Comparison of ENCODE assay signal across 8 cellular contexts in genomic region chr2:231563378-231563961, GRCh38. TPM values are rescaled to one million over a fixed set of nuclear protein-coding genes. Genes with fewer than 3 reads are reported as not detected.
DNase-seq lines count a peak whose midpoint lies in the region; ATAC-seq and TF ChIP-seq lines count a peak whose summit lies in the region.

No MANE protein-coding gene starts in this region.

- H3K27me3 ChIP-seq in OCI-LY3 (ENCODE audit: low read depth, low read length) = no peaks in the 10 kb centered on the region
- H3K27me3 ChIP-seq in body of pancreas = no peaks in the 10 kb centered on the region

- no peak overlapping the region for H2AFZ ChIP-seq in OCI-LY3 (ENCODE audit: low read depth, low read length)

- ATAC-seq in body of pancreas (peak; percentile 72), GM19452 (IDR thresholded peaks at IDR 0.05; ENCODE audit: unreplicated experiment) (no peak), GM19397 (IDR thresholded peaks at IDR 0.05; ENCODE audit: unreplicated experiment) (no peak)

- POLR2A ChIA-PET in HEK293 (lab: Yijun Ruan, JAX) = interaction anchor here (0.9 kb wide), 1 partner anchor 99 kb away, joined by 5 read pairs; the partner anchor contains the start of gene NCL

- H4K20me1 ChIP-seq in OCI-LY3 (ENCODE audit: insufficient read depth, low read length) = no peaks in the 10 kb centered on the region

- H3K36me3 ChIP-seq in HEK293 (ENCODE audit: control insufficient read depth in 2 of 2, insufficient read depth in 1 of 2, low read length in 2 of 2) (no peaks in the 10 kb centered on the region), OCI-LY3 (replicated peaks; ENCODE audit: low read depth, low read length) (no peaks in the 10 kb centered on the region), body of pancreas (replicated peaks in 1 of 2; ENCODE audit: insufficient read depth in 1 of 2, low read depth in 2 of 2) (no peaks in the 10 kb centered on the region)

- 11 to 15% methylated on average over 3 of the region's 3 CpGs for WGBS in body of pancreas, 2 donors

- TF ChIP-seq CTCF in HEK293 (tag by site-specific recombination; IDR thresholded peaks at IDR 0.05) = peak; percentile 39; the same call in 1 of the 2 replicates
- peak; percentile 61 for TF ChIP-seq CTCF in OCI-LY3 (IDR thresholded peaks at IDR 0.05; ENCODE audit: low read depth, low read length)
- TF ChIP-seq CTCF in body of pancreas (IDR thresholded peaks at IDR 0.05) = peak; percentile 35 to 47 (median 40)

- intact Hi-C loops in body of pancreas (cut with DNase I) = no loop called here

- CTCF ChIA-PET in HEK293 (lab: Yijun Ruan, JAX) = interaction anchor here (0.7 to 4.4 kb wide), 25 partner anchors 8 to 337 kb away, joined by 3 to 56 read pairs (median 5); partner anchors contain the start of gene NMUR1

- no peak for TF ChIP-seq POLR2A in body of pancreas (IDR thresholded peaks at IDR 0.05)

- H3K4me3 ChIP-seq in HEK293 (ENCODE audit: low read depth, low read length) = no peak overlapping the region
- H3K4me3 ChIP-seq in OCI-LY3 (ENCODE audit: low read length) = no peak overlapping the region
- H3K4me3 ChIP-seq in body of pancreas = no peak overlapping the region

- H3K9me3 ChIP-seq in HEK293 (ENCODE audit: control insufficient read depth, insufficient read depth, low read depth, low read length) (no peaks in the 10 kb centered on the region), OCI-LY3 (ENCODE audit: insufficient read depth, low read length) (no peaks in the 10 kb centered on the region), body of pancreas (no peaks in the 10 kb centered on the region)

- no peaks in the 10 kb centered on the region for H3K79me2 ChIP-seq in OCI-LY3 (ENCODE audit: low read length)

- H3K27ac ChIP-seq in HEK293 (ENCODE audit: extremely low read depth, low read depth, low read length) (no peak overlapping the region), OCI-LY3 (ENCODE audit: low read length) (no peak overlapping the region), body of pancreas (no peak overlapping the region)

- H3K4me1 ChIP-seq in HEK293 (ENCODE audit: control insufficient read depth, insufficient read depth, low read length) (no peaks in the 10 kb centered on the region), OCI-LY3 (ENCODE audit: low read length) (peaks cover 25% of the 10 kb centered on the region), body of pancreas (no peaks in the 10 kb centered on the region)

- DNase-seq in DMS153 treated with DMSO at 0.1 percent for 48 hours (lab: John Stamatoyannopoulos, UW; ENCODE audit: unreplicated experiment) (peak; percentile 14), body of pancreas (peak; percentile 41 to 52 (median 46)), iPS-NIHi11 (ENCODE audit: low spot score) (peak; percentile 87)
- DNase-seq in stimulated activated CD4-positive, alpha-beta T cell treated with anti-CD3 and anti-CD28 coated beads, Interleukin-4, amount 100 ng/mL, for 24 hours = peak; percentile 37

- H3K9ac ChIP-seq in OCI-LY3 (ENCODE audit: low read length) = no peak overlapping the region

- H3K4me2 ChIP-seq in OCI-LY3 (ENCODE audit: low read length) = peak overlapping the region; percentile 50; the same call in 1 of the 2 replicates

TF ChIP-seq in HEK293, 187 proteins besides CTCF, POLR2A, EP300 and RAD21:
- TF ChIP-seq ZBTB10 (tag by site-specific recombination; IDR thresholded peaks at IDR 0.05) = peak; percentile 38; the same call in 1 of the 2 replicates
- no peak for TF ChIP-seq ZSCAN4 (tag by site-specific recombination; IDR thresholded peaks at IDR 0.05)
- no peak for TF ChIP-seq ZBTB44 (tag by site-specific recombination; IDR thresholded peaks at IDR 0.05)
- TF ChIP-seq ZNF488 (tag by site-specific recombination; IDR thresholded peaks at IDR 0.05) = no peak
- TF ChIP-seq ZNF776 (tag by site-specific recombination; IDR thresholded peaks at IDR 0.05; ENCODE audit: borderline replicate concordance) = no peak
- peak; percentile 44 for TF ChIP-seq ZNF654 (tag by site-specific recombination; IDR thresholded peaks at IDR 0.05; ENCODE audit: low read depth)
TF ChIP-seq in HEK293: peak in this region for 2.

RNA-seq across cellular contexts. Expression of gene TEX44, which starts 29.2 kb away (rescaled TPM):
- not detected for total RNA-seq in body of pancreas

RNA-seq across cellular contexts. Expression of gene NMUR1, which starts 33.2 kb away (rescaled TPM):
- total RNA-seq in body of pancreas = 1 to 10 TPM; 2.3 to 6.3 TPM

Comparison
In these comparisons a context has a peak if more than half of its experiments do, and no peak if none do; other contexts are left out.
1. DNase-seq: peak in every context shown above with its lines; median percentile 87 in iPS-NIHi11; 46 in body of pancreas; 37 in stimulated activated CD4-positive, alpha-beta T cell treated with anti-CD3 and anti-CD28 coated beads, Interleukin-4, amount 100 ng/mL, for 24 hours; 14 in DMS153 treated with DMSO at 0.1 percent for 48 hours.